32 cellular contexts compared by ENCODE assay signal in genomic region chr17:79645022-79645776, GRCh38. TPM values are rescaled to one million over a fixed set of nuclear protein-coding genes. Genes with fewer than 3 reads are reported as not detected.
DNase-seq lines count a peak whose midpoint lies in the region; ATAC-seq and TF ChIP-seq lines count a peak whose summit lies in the region.
"Had no signal": no experiment of that assay in that cellular context is flagged by ENCODE, and none has a peak within 500 bp of the region (broad histone marks: within the 10 kb centered on the region; RNA-seq: fewer than 3 reads in every experiment).

No MANE protein-coding gene starts in this region.

- no peak overlapping the region for H3K27ac ChIP-seq in suprapubic skin
- H3K27ac ChIP-seq: breast epithelium, lower lobe of right lung, thoracic aorta had no signal

- H3K4me3 ChIP-seq in lower leg skin (ENCODE audit: low read depth, poor library complexity, severe bottlenecking): no peak overlapping the region
- no peak overlapping the region for H3K4me3 ChIP-seq in suprapubic skin
- H3K4me3 ChIP-seq: breast epithelium, lower lobe of right lung, thoracic aorta had no signal

- peaks cover 60% of the 10 kb centered on the region for H3K27me3 Mint-ChIP-seq in T-helper 17 cell

- no peak for TF ChIP-seq EP300 in suprapubic skin (IDR thresholded peaks at IDR 0.05)

- peaks cover 4% of the 10 kb centered on the region for H3K4me1 Mint-ChIP-seq in T-helper 17 cell
- H3K4me1 Mint-ChIP-seq: activated CD4-positive, alpha-beta T cell treated with anti-CD3 and anti-CD28 coated beads, Interleukin-2, amount 10 ng/mL, durations not matched to agents 7 days and 5 days; activated naive CD8-positive, alpha-beta T cell treated with anti-CD3 and anti-CD28 coated beads for 36 hours; CD4-positive, CD25-positive, alpha-beta regulatory T cell; naive thymus-derived CD4-positive, alpha-beta T cell had no signal

- H3K4me1 ChIP-seq in suprapubic skin: no peaks in the 10 kb centered on the region
- H3K4me1 ChIP-seq: breast epithelium, lower lobe of right lung had no signal

- TF ChIP-seq CTCF in lower leg skin (IDR thresholded peaks at IDR 0.05) (no peak), suprapubic skin (IDR thresholded peaks at IDR 0.05) (no peak)

- H3K27ac Mint-ChIP-seq in T-helper 17 cell: no peak overlapping the region
- H3K27ac Mint-ChIP-seq: activated CD4-positive, alpha-beta T cell treated with anti-CD3 and anti-CD28 coated beads, Interleukin-2, amount 10 ng/mL, durations not matched to agents 7 days and 5 days; activated naive CD8-positive, alpha-beta T cell treated with anti-CD3 and anti-CD28 coated beads for 36 hours; CD4-positive, CD25-positive, alpha-beta regulatory T cell; naive thymus-derived CD4-positive, alpha-beta T cell had no signal

- no peaks in the 10 kb centered on the region for H3K36me3 ChIP-seq in suprapubic skin
- H3K36me3 ChIP-seq: breast epithelium, lower lobe of right lung, thoracic aorta had no signal

- peak; percentile 57 for DNase-seq in activated effector memory CD4-positive, alpha-beta T cell treated with anti-CD3 and anti-CD28 coated beads, Interleukin-2, amount 50 U/mL, for 16 hours
- DNase-seq in activated effector memory CD4-positive, alpha-beta T cell treated with Interleukin-2 at 50 U/mL for 16 hours: no peak
- DNase-seq in activated CD8-positive, alpha-beta memory T cell treated with anti-CD3 and anti-CD28 coated beads, Interleukin-2, amount 50 U/mL, for 48 hours: peak; percentile 20
- peak; percentile 11 to 46 for DNase-seq in lower leg skin (ENCODE audit: low spot score in 2 of 2)
- DNase-seq in suprapubic skin (ENCODE audit: low spot score in 2 of 2): peak; percentile 34 to 73
- DNase-seq in T-helper 17 cell: no peak
- DNase-seq in T-helper 9 cell: no peak
- DNase-seq: activated CD4-positive, alpha-beta T cell treated with anti-CD3 and anti-CD28 coated beads, Interleukin-2, amount 10 ng/mL, durations not matched to agents 7 days and 5 days; activated naive CD8-positive, alpha-beta T cell treated with anti-CD3 and anti-CD28 coated beads for 36 hours; AML-193; anterior cingulate cortex; Calu3; CD4-positive, CD25-positive, alpha-beta regulatory T cell; DND-41; foreskin fibroblast; Karpas-422; kidney; lower lobe of right lung; naive thymus-derived CD4-positive, alpha-beta T cell; NCI-H1436; NCI-H2107; NCI-H446; NCI-H748 treated with DMSO at 0.1 percent for 48 hours; occipital lobe; SHP77; small intestine; stimulated activated naive CD4-positive, alpha-beta T cell treated with Interleukin-2 at 50 U/mL for 16 hours had no signal

- no peaks in the 10 kb centered on the region for H3K9me3 ChIP-seq in suprapubic skin
- no peaks in the 10 kb centered on the region for H3K9me3 ChIP-seq in T-helper 17 cell (ENCODE audit: control insufficient read depth, low read length, poor library complexity, severe bottlenecking)
- H3K9me3 ChIP-seq: breast epithelium, lower lobe of right lung, thoracic aorta had no signal

- ATAC-seq in GM18502 (IDR thresholded peaks at IDR 0.05; ENCODE audit: poor library complexity, unreplicated experiment) (no peak), T-helper 17 cell (no peak)
- ATAC-seq: HepG2; lower lobe of right lung; naive thymus-derived CD4-positive, alpha-beta T cell; Panc1 had no signal

- TF ChIP-seq POLR2A in lower leg skin (IDR thresholded peaks at IDR 0.05) (no peak), suprapubic skin (IDR thresholded peaks at IDR 0.05) (no peak)

- intact Hi-C loops in lower leg skin (cut with DNase I; ENCODE audit: low total_unique reads): no loop called here

- 87 to 88% methylated on average over 17 of the region's 17 CpGs for WGBS in lower leg skin, 2 donors
- 86% methylated on average over 17 of the region's 17 CpGs for WGBS in suprapubic skin

- no peak overlapping the region for H3K4me3 Mint-ChIP-seq in T-helper 17 cell
- H3K4me3 Mint-ChIP-seq: activated CD4-positive, alpha-beta T cell treated with anti-CD3 and anti-CD28 coated beads, Interleukin-2, amount 10 ng/mL, durations not matched to agents 7 days and 5 days; activated naive CD8-positive, alpha-beta T cell treated with anti-CD3 and anti-CD28 coated beads for 36 hours; CD4-positive, CD25-positive, alpha-beta regulatory T cell; naive thymus-derived CD4-positive, alpha-beta T cell had no signal

- H3K36me3 Mint-ChIP-seq in T-helper 17 cell (ENCODE audit: low read depth): no peaks in the 10 kb centered on the region
- H3K36me3 Mint-ChIP-seq: activated naive CD8-positive, alpha-beta T cell treated with anti-CD3 and anti-CD28 coated beads for 36 hours; CD4-positive, CD25-positive, alpha-beta regulatory T cell; naive thymus-derived CD4-positive, alpha-beta T cell had no signal

- H3K27me3 ChIP-seq in suprapubic skin: peaks cover 7% of the 10 kb centered on the region

RNA-seq across cellular contexts. Expression of gene RBFOX3, which starts 34.3 kb away (rescaled TPM):
- not detected for total RNA-seq in lower leg skin
- total RNA-seq in suprapubic skin: not detected
- total RNA-seq in T-helper 17 cell: under 1 TPM in 1 of 2 donors, not detected in 1; 0.12 TPM
- total RNA-seq: activated CD4-positive, alpha-beta T cell treated with anti-CD3 and anti-CD28 coated beads, Interleukin-2, amount 10 ng/mL, durations not matched to agents 7 days and 5 days; activated naive CD8-positive, alpha-beta T cell treated with anti-CD3 and anti-CD28 coated beads for 36 hours; breast epithelium; Calu3; CD4-positive, CD25-positive, alpha-beta regulatory T cell; HepG2; kidney; lower lobe of right lung; thoracic aorta had no signal

Comparison
In these comparisons a context has a peak if more than half of its experiments do, and no peak if none do; other contexts are left out.
1. DNase-seq: peak in activated effector memory CD4-positive, alpha-beta T cell treated with anti-CD3 and anti-CD28 coated beads, Interleukin-2, amount 50 U/mL, for 16 hours (single experiment), activated CD8-positive, alpha-beta memory T cell treated with anti-CD3 and anti-CD28 coated beads, Interleukin-2, amount 50 U/mL, for 48 hours (single experiment), lower leg skin (2 of 2) and suprapubic skin (2 of 2); none in activated effector memory CD4-positive, alpha-beta T cell treated with Interleukin-2 at 50 U/mL for 16 hours (single experiment), T-helper 17 cell (0 of 3) and T-helper 9 cell (single experiment).